18 cellular contexts compared by ENCODE assay signal in the genomic region with DNA sequence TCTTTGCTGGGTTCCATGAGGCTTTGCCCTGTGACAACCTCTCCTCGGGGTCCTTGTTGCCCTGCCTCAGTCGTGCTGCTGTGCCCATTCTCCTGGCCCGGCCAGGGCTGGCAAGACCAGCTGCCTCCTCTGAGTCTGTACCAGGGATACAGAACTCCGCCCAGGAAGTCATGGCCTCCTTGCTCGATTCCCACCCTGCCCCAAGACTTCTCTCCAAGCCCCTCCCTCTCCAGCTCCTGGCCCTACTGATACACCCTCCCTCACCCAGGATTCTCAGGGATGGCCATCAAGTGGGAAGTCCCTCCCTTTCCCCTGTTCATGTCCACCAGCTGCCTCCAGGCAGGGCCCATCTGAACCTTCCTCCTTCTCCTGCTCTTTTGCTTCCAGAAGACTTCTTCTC. TPM values are rescaled to one million over a fixed set of nuclear protein-coding genes. Genes with fewer than 3 reads are reported as not detected.
"Had no signal": no experiment of that assay in that cellular context is flagged by ENCODE, and none has a peak within 500 bp of the region (broad histone marks: within the 10 kb centered on the region; RNA-seq: fewer than 3 reads in every experiment).

No MANE protein-coding gene starts in this region.

- H3K36me3 ChIP-seq: brain microvascular endothelial cell had no signal

- H3K9me3 Mint-ChIP-seq: activated B cell treated with CpG ODN at 0.5 μM for 24 hours; activated CD8-positive, alpha-beta T cell treated with anti-CD3 and anti-CD28 coated beads for 36 hours; activated T-cell treated with anti-CD3 and anti-CD28 coated beads, Interleukin-2, amount 50 U/mL, for 4 hours; naive B cell had no signal

- H3K27me3 Mint-ChIP-seq: activated B cell treated with CpG ODN at 0.5 μM for 24 hours; activated CD8-positive, alpha-beta T cell treated with anti-CD3 and anti-CD28 coated beads for 36 hours; naive B cell; T-helper 17 cell had no signal

- H3K27ac ChIP-seq: brain microvascular endothelial cell, parathyroid adenoma had no signal

- FAIRE-seq: islet of Langerhans, urothelium cell line had no signal

- H3K4me1 Mint-ChIP-seq: activated B cell treated with CpG ODN at 0.5 μM for 24 hours had no signal

- H3K4me3 Mint-ChIP-seq: activated B cell treated with CpG ODN at 0.5 μM for 24 hours; activated CD8-positive, alpha-beta T cell treated with anti-CD3 and anti-CD28 coated beads for 36 hours; activated T-cell treated with anti-CD3 and anti-CD28 coated beads, Interleukin-2, amount 50 U/mL, for 4 hours; naive B cell; T-helper 17 cell had no signal

- DNase-seq: activated B cell treated with CpG ODN at 0.5 μM for 24 hours; activated CD4-positive, alpha-beta T cell treated with anti-CD3 and anti-CD28 coated beads for 48 hours; activated CD8-positive, alpha-beta T cell treated with anti-CD3 and anti-CD28 coated beads for 36 hours; activated gamma-delta T cell; activated T-cell treated with anti-CD3 and anti-CD28 coated beads, Interleukin-2, amount 50 U/mL, for 4 hours; anterior cingulate cortex; brain microvascular endothelial cell; cerebellar nuclear complex; effector memory CD4-positive, alpha-beta T cell; foreskin melanocyte; heart left ventricle; naive B cell; stimulated activated CD4-positive, alpha-beta T cell treated with anti-CD3 and anti-CD28 coated beads, Interleukin-12 subunit alpha, Interleukin-12 subunit beta, amount 100 ng/mL, for 4 hours; stimulated activated CD4-positive, alpha-beta T cell treated with anti-CD3 and anti-CD28 coated beads, Interleukin-2, amount 100 ng/mL, for 24 hours; T-helper 17 cell had no signal

- H3K27ac Mint-ChIP-seq: activated B cell treated with CpG ODN at 0.5 μM for 24 hours; activated CD8-positive, alpha-beta T cell treated with anti-CD3 and anti-CD28 coated beads for 36 hours had no signal

- H3K9ac ChIP-seq: parathyroid adenoma had no signal

- H3K27me3 ChIP-seq: brain microvascular endothelial cell, heart left ventricle had no signal

- H3K9me3 ChIP-seq: heart left ventricle had no signal

- H3K4me3 ChIP-seq: heart left ventricle had no signal

- H2AFZ ChIP-seq: parathyroid adenoma had no signal

- ATAC-seq: activated CD8-positive, alpha-beta T cell treated with anti-CD3 and anti-CD28 coated beads for 36 hours; activated T-cell treated with anti-CD3 and anti-CD28 coated beads, Interleukin-2, amount 50 U/mL, for 4 hours; T-helper 17 cell had no signal

RNA-seq across cellular contexts. Expression of a gene that starts 25.8 kb away (rescaled TPM):
- total RNA-seq: activated B cell treated with CpG ODN at 0.5 μM for 24 hours; activated T-cell treated with anti-CD3 and anti-CD28 coated beads, Interleukin-2, amount 50 U/mL, for 4 hours; T-helper 17 cell had no signal
